8 cellular contexts compared by ENCODE assay signal in genomic region chr13:23921451-23921888, GRCh38. TPM values are rescaled to one million over a fixed set of nuclear protein-coding genes. Genes with fewer than 3 reads are reported as not detected.
DNase-seq lines count a peak whose midpoint lies in the region; ATAC-seq, FAIRE-seq and TF ChIP-seq lines count a peak whose summit lies in the region.

No MANE protein-coding gene starts in this region.

- no peak for TF ChIP-seq POLR2A in body of pancreas (IDR thresholded peaks at IDR 0.05)

- DNase-seq in AG09319 (ENCODE audit: extremely low read depth, low read depth) = no peak
- peak; percentile 41 for DNase-seq in GM13977 (ENCODE audit: low spot score)
- DNase-seq in NCI-H460 (ENCODE audit: extremely low read depth, low read depth) = peak; percentile 32
- peak in 1 of 4 donors; percentile 15 for DNase-seq in body of pancreas
- peak; percentile 70 for DNase-seq in kidney epithelial cell (ENCODE audit: low read depth)
- DNase-seq in urothelium cell line (ENCODE audit: low spot score) = peak; percentile 16
- no peak for DNase-seq in NCI-H1048 (lab: John Stamatoyannopoulos, UW)

- FAIRE-seq in urothelium cell line (lab: Jason Lieb, UNC) = no peak

- ATAC-seq in body of pancreas = peak; percentile 38
- no peak for ATAC-seq in GM19397 (IDR thresholded peaks at IDR 0.05; ENCODE audit: unreplicated experiment)

- H3K4me3 ChIP-seq in body of pancreas (no peak overlapping the region), kidney epithelial cell (ENCODE audit: low read depth, low read length) (no peak overlapping the region)

- H3K36me3 ChIP-seq in body of pancreas (replicated peaks in 1 of 2; ENCODE audit: insufficient read depth in 1 of 2, low read depth in 2 of 2) (no peaks in the 10 kb centered on the region), kidney epithelial cell (ENCODE audit: control insufficient read depth, insufficient read depth, low read length) (no peaks in the 10 kb centered on the region)

- TF ChIP-seq CTCF in AG09319 (IDR thresholded peaks at IDR 0.05; ENCODE audit: low read depth, low read length) (peak; percentile 62), GM13977 (IDR thresholded peaks at IDR 0.05; ENCODE audit: extremely low read depth, insufficient read depth, missing control alignments) (peak; percentile 67), body of pancreas (IDR thresholded peaks at IDR 0.05) (peak in 6 of 7 experiments; percentile 45 to 77 (median 62)), kidney epithelial cell (IDR thresholded peaks at IDR 0.05; ENCODE audit: insufficient read depth, low read length, poor library complexity, severe bottlenecking) (peak; percentile 62)

- no peaks in the 10 kb centered on the region for H3K4me1 ChIP-seq in body of pancreas

- intact Hi-C loops in body of pancreas (cut with DNase I) = no loop called here

- 8 to 10% methylated on average over 2 of the region's 2 CpGs for WGBS in body of pancreas, 2 donors

- H3K9me3 ChIP-seq in body of pancreas = peaks cover 0 to 3% (median 0%) of the 10 kb centered on the region in 3 donors

- in situ Hi-C loops in GM13977 (cut with MboI; ENCODE audit: low pct_unique_long_range_greater_than_20kb, low sequenced_read_pairs, unreplicated experiment) = loop anchor here (25.0 kb wide), 1 partner anchor 291 kb away; no protein-coding TSS in a partner anchor

- H3K27me3 ChIP-seq in body of pancreas (no peaks in the 10 kb centered on the region), kidney epithelial cell (ENCODE audit: control insufficient read depth, insufficient read depth, low read length) (no peaks in the 10 kb centered on the region)

- no peak overlapping the region for H3K27ac ChIP-seq in body of pancreas

RNA-seq across cellular contexts. Expression of gene C1QTNF9B, which starts 24.2 kb away (rescaled TPM):
- total RNA-seq in NCI-H460 (2014; rRNA removed; shearing (Covaris generic)) = not detected in 2 replicates
- not detected in 2 replicates for polyA plus RNA-seq in NCI-H460 (2014; cell fraction: nucleus; rRNA removed)
- total RNA-seq in body of pancreas (not detected), kidney epithelial cell (not detected in 2 replicates)

RNA-seq across cellular contexts. Expression of gene MIPEP, which starts 32.3 kb away (rescaled TPM):
- 17.5 and 19.2 TPM in 2 replicates for total RNA-seq in NCI-H460 (2014; rRNA removed; shearing (Covaris generic))
- 22.3 and 24.3 TPM in 2 replicates for polyA plus RNA-seq in NCI-H460 (2014; cell fraction: nucleus; rRNA removed)
- total RNA-seq in body of pancreas = 10 to 100 TPM in 1 of 2 donors, 1 to 10 TPM in 1; 7.8 to 14.8 TPM
- total RNA-seq in kidney epithelial cell = 20.1 and 25.6 TPM in 2 replicates

Comparison
In these comparisons a context has a peak if more than half of its experiments do, and no peak if none do; other contexts are left out.
1. DNase-seq: peak in GM13977 (single experiment), NCI-H460 (single experiment), kidney epithelial cell (single experiment) and urothelium cell line (single experiment); none in AG09319 (single experiment) and NCI-H1048 (single experiment).
2. Peak in every context shown above with its lines, with median percentiles within 50 percentile points of each other: CTCF ChIP-seq.